Comparison of ENCODE assay signal across 1 cellular context in the genomic region with DNA sequence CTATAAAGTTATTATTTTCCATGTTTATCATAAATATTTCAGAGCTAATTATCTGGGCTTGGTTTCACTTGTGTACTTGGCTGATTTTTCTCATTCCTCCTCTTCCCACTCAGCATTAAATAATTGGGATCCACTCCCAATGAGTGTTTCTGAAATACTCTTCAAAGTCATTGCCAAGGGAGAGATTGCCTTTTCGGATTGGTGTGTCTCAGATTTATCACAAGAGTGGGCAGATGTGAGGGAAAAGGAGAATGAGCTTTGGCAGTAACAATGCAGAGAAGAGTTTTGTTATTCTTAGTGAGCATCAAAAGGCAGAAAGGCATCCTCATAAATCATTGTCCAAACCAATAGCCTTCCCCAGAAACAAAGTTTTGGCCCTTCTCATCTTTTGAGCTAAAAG.
TF ChIP-seq lines count a peak whose summit lies in the region.

No MANE protein-coding gene starts in this region.

TF ChIP-seq in IMR-90, 13 proteins besides CTCF, POLR2A, EP300 and RAD21 (continued from another document):
- TF ChIP-seq CHD1 (IDR thresholded peaks at IDR 0.05; ENCODE audit: low read depth, low read length): no peak
- TF ChIP-seq MXI1 (IDR thresholded peaks at IDR 0.05; ENCODE audit: borderline replicate concordance, low read depth, low read length): no peak
- no peak for TF ChIP-seq FOS (IDR thresholded peaks at IDR 0.05; ENCODE audit: low read depth, low read length)
- TF ChIP-seq BHLHE40 (IDR thresholded peaks at IDR 0.05; ENCODE audit: low read depth, low read length): no peak
- TF ChIP-seq MAFK (IDR thresholded peaks at IDR 0.05; ENCODE audit: low read depth, low read length): no peak
- TF ChIP-seq, protein P1, sequence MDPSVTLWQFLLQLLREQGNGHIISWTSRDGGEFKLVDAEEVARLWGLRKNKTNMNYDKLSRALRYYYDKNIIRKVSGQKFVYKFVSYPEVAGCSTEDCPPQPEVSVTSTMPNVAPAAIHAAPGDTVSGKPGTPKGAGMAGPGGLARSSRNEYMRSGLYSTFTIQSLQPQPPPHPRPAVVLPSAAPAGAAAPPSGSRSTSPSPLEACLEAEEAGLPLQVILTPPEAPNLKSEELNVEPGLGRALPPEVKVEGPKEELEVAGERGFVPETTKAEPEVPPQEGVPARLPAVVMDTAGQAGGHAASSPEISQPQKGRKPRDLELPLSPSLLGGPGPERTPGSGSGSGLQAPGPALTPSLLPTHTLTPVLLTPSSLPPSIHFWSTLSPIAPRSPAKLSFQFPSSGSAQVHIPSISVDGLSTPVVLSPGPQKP (IDR thresholded peaks at IDR 0.05; ENCODE audit: borderline replicate concordance, low read depth, low read length): no peak
